ENCODE assay signal across 22 cellular contexts in genomic region chr21:43930848-43931384, GRCh38.
DNase-seq lines count a peak whose midpoint lies in the region; ATAC-seq lines count a peak whose summit lies in the region.
"Had no signal": no experiment of that assay in that cellular context is flagged by ENCODE, and none has a peak within 500 bp of the region (broad histone marks: within the 10 kb centered on the region; RNA-seq: fewer than 3 reads in every experiment).

No MANE protein-coding gene starts in this region.

- peaks cover 99% of the 10 kb centered on the region for H4K20me1 ChIP-seq in BLaER1

- no peaks in the 10 kb centered on the region for H3K27me3 Mint-ChIP-seq in activated naive CD4-positive, alpha-beta T cell treated with anti-CD3 and anti-CD28 coated beads, Interleukin-2, amount 10 ng/mL, durations not matched to agents 7 days and 5 days
- H3K27me3 Mint-ChIP-seq in activated naive CD4-positive, alpha-beta T cell treated with anti-CD3 and anti-CD28 coated beads for 36 hours (ENCODE audit: low read depth): no peaks in the 10 kb centered on the region

- no peak overlapping the region for H2BK12ac ChIP-seq in neuronal stem cell (ENCODE audit: low read length)

- H3K9me3 Mint-ChIP-seq in activated naive CD4-positive, alpha-beta T cell treated with anti-CD3 and anti-CD28 coated beads, Interleukin-2, amount 10 ng/mL, durations not matched to agents 7 days and 5 days: no peaks in the 10 kb centered on the region
- no peaks in the 10 kb centered on the region for H3K9me3 Mint-ChIP-seq in activated naive CD4-positive, alpha-beta T cell treated with anti-CD3 and anti-CD28 coated beads for 36 hours
- H3K9me3 Mint-ChIP-seq: HFFc6 had no signal

- no peak overlapping the region for H2AK5ac ChIP-seq in neuronal stem cell (ENCODE audit: low read depth, low read length)

- H3K14ac ChIP-seq in neuronal stem cell (ENCODE audit: low read length): no peak overlapping the region

- no peak overlapping the region for H2AFZ ChIP-seq in neuronal stem cell (ENCODE audit: low read length)

- peaks cover 7% of the 10 kb centered on the region for H3K36me3 Mint-ChIP-seq in activated naive CD4-positive, alpha-beta T cell treated with anti-CD3 and anti-CD28 coated beads, Interleukin-2, amount 10 ng/mL, durations not matched to agents 7 days and 5 days
- H3K36me3 Mint-ChIP-seq in activated naive CD4-positive, alpha-beta T cell treated with anti-CD3 and anti-CD28 coated beads for 36 hours (ENCODE audit: low read depth): peaks cover 7% of the 10 kb centered on the region

- no peak overlapping the region for H3K4me3 ChIP-seq in BLaER1
- H3K4me3 ChIP-seq in neuronal stem cell (ENCODE audit: low read length in 2 of 2): no peak overlapping the region
- H3K4me3 ChIP-seq: Peyer's patch had no signal

- intact Hi-C loops in activated naive CD4-positive, alpha-beta T cell treated with anti-CD3 and anti-CD28 coated beads for 36 hours (cut with micrococcal nuclease): no loop called here

- H3K27me3 ChIP-seq in BLaER1 (no peaks in the 10 kb centered on the region), neuronal stem cell (ENCODE audit: control insufficient read depth in 3 of 3, insufficient read depth in 3 of 3, low read depth in 1 of 3, low read length in 3 of 3) (peaks cover 0 to 2% (median 0%) of the 10 kb centered on the region in 3 experiments)
- H3K27me3 ChIP-seq: Peyer's patch had no signal

- H2BK120ac ChIP-seq in neuronal stem cell (ENCODE audit: low read depth, low read length): no peak overlapping the region

- H3K4me1 Mint-ChIP-seq in activated naive CD4-positive, alpha-beta T cell treated with anti-CD3 and anti-CD28 coated beads, Interleukin-2, amount 10 ng/mL, durations not matched to agents 7 days and 5 days: no peaks in the 10 kb centered on the region
- H3K4me1 Mint-ChIP-seq in activated naive CD4-positive, alpha-beta T cell treated with anti-CD3 and anti-CD28 coated beads for 36 hours (ENCODE audit: low read depth): peaks cover 5% of the 10 kb centered on the region

- peak overlapping the region; percentile 60 for H3K27ac Mint-ChIP-seq in activated naive CD4-positive, alpha-beta T cell treated with anti-CD3 and anti-CD28 coated beads, Interleukin-2, amount 10 ng/mL, durations not matched to agents 7 days and 5 days
- no peak overlapping the region for H3K27ac Mint-ChIP-seq in activated naive CD4-positive, alpha-beta T cell treated with anti-CD3 and anti-CD28 coated beads for 36 hours
- H3K27ac Mint-ChIP-seq: HFFc6 had no signal

- no peak overlapping the region for H2BK5ac ChIP-seq in neuronal stem cell (ENCODE audit: low read length)

- H4K8ac ChIP-seq in neuronal stem cell (ENCODE audit: low read depth, low read length): no peak overlapping the region

- no peak for DNase-seq in activated naive CD4-positive, alpha-beta T cell treated with anti-CD3 and anti-CD28 coated beads, Interleukin-2, amount 10 ng/mL, durations not matched to agents 7 days and 5 days
- no peak for DNase-seq in activated naive CD4-positive, alpha-beta T cell treated with anti-CD3 and anti-CD28 coated beads for 36 hours
- DNase-seq in NCI-H69 (lab: John Stamatoyannopoulos, UW) (peak; percentile 81), neuronal stem cell (ENCODE audit: low spot score) (no peak), iPS-NIHi7 (ENCODE audit: extremely low spot score) (no peak)
- DNase-seq: ACHN, C1 segment of cervical spinal cord, DMS53, GDM1, H7, HFFc6, Kasumi-1, NCI-H1694, NCI-H2081, NCI-H2171, NCI-H345, NCI-H524, NCI-H82, Peyer's patch had no signal

- H3K9ac ChIP-seq in BLaER1 (no peak overlapping the region), neuronal stem cell (ENCODE audit: low read depth, low read length, poor library complexity) (no peak overlapping the region)

- H3K79me1 ChIP-seq in neuronal stem cell (ENCODE audit: low read depth, low read length): peaks cover 5% of the 10 kb centered on the region

- H3K9me3 ChIP-seq in BLaER1 (no peaks in the 10 kb centered on the region), neuronal stem cell (replicated peaks in 1 of 2; ENCODE audit: control insufficient read depth in 2 of 2, insufficient read depth in 1 of 2, low read depth in 1 of 2, low read length in 2 of 2) (no peaks in the 10 kb centered on the region)
- H3K9me3 ChIP-seq: Peyer's patch had no signal

- CTCF ChIA-PET in activated naive CD4-positive, alpha-beta T cell treated with anti-CD3 and anti-CD28 coated beads, Interleukin-2, amount 10 ng/mL, durations not matched to agents 7 days and 5 days (lab: Charles Lee): interaction anchor here (0.9 kb wide), 1 partner anchor 120 kb away, joined by 3 read pairs; no protein-coding TSS in a partner anchor
- CTCF ChIA-PET in activated naive CD4-positive, alpha-beta T cell treated with anti-CD3 and anti-CD28 coated beads for 36 hours (lab: Charles Lee): interaction anchor here (0.6 to 1.3 kb wide), 2 partner anchors 10 to 16 kb away, joined by 4 to 5 read pairs; no protein-coding TSS in a partner anchor

- H4K91ac ChIP-seq in neuronal stem cell (ENCODE audit: low read depth, low read length, poor library complexity): no peak overlapping the region

- WGBS in neuronal stem cell (ENCODE audit: extremely low coverage in 2 of 2, insufficient read length in 2 of 2, insufficient replicate concordance in 1 of 2), 2 donors: no CpG with 5 or more reads among the region's 18 CpGs

- peaks cover 17% of the 10 kb centered on the region; the same call in 1 of the 2 replicates for H3K36me3 ChIP-seq in BLaER1
- H3K36me3 ChIP-seq in neuronal stem cell (replicated peaks in 1 of 2; ENCODE audit: control insufficient read depth in 2 of 2, insufficient read depth in 2 of 2, low read length in 2 of 2): peaks cover 0 to 11% of the 10 kb centered on the region in 2 donors

- H3K4me1 ChIP-seq in BLaER1 (peaks cover 19% of the 10 kb centered on the region), neuronal stem cell (ENCODE audit: control insufficient read depth in 2 of 2, insufficient read depth in 1 of 2, low read depth in 1 of 2, low read length in 2 of 2) (peaks cover 2 to 5% of the 10 kb centered on the region in 2 donors)

- H3K18ac ChIP-seq in neuronal stem cell (ENCODE audit: low read length): peak overlapping the region; percentile 28

- ATAC-seq in GM21786 (IDR thresholded peaks at IDR 0.05; ENCODE audit: unreplicated experiment) (no peak), GM21576 (IDR thresholded peaks at IDR 0.05; ENCODE audit: unreplicated experiment) (no peak)

- H3K27ac ChIP-seq in BLaER1: no peak overlapping the region
- H3K27ac ChIP-seq in neuronal stem cell (replicated peaks; ENCODE audit: low read length): no peak overlapping the region
- H3K27ac ChIP-seq: Peyer's patch had no signal

- H3K23ac ChIP-seq in neuronal stem cell (ENCODE audit: low read depth, low read length, poor library complexity): no peak overlapping the region

- peak overlapping the region; percentile 82 for H3K4me2 ChIP-seq in BLaER1
- H3K4me2 ChIP-seq in neuronal stem cell (ENCODE audit: insufficient read depth, low read length, poor library complexity, severe bottlenecking): no peak overlapping the region

- H3K4me3 Mint-ChIP-seq in activated naive CD4-positive, alpha-beta T cell treated with anti-CD3 and anti-CD28 coated beads, Interleukin-2, amount 10 ng/mL, durations not matched to agents 7 days and 5 days: no peak overlapping the region
- no peak overlapping the region for H3K4me3 Mint-ChIP-seq in activated naive CD4-positive, alpha-beta T cell treated with anti-CD3 and anti-CD28 coated beads for 36 hours
- H3K4me3 Mint-ChIP-seq: HFFc6 had no signal

- no peak overlapping the region for H3K4ac ChIP-seq in neuronal stem cell (ENCODE audit: low read length)

- peak overlapping the region; percentile 26 for H2BK15ac ChIP-seq in neuronal stem cell (ENCODE audit: low read length)
